In genomic region chr9:8825600-8826147, GRCh38 we compare ENCODE assay signal across 26 cellular contexts.
DNase-seq lines count a peak whose midpoint lies in the region; ATAC-seq and TF ChIP-seq lines count a peak whose summit lies in the region.
"Had no signal": no experiment of that assay in that cellular context is flagged by ENCODE, and none has a peak within 500 bp of the region (broad histone marks: within the 10 kb centered on the region; RNA-seq: fewer than 3 reads in every experiment).

No MANE protein-coding gene starts in this region.

- WGBS in right lobe of liver (ENCODE audit: insufficient coverage, low coverage, low lambda C conversion rate, missing lambda C conversion rate), result 43% methylated on average over 2 of the region's 3 CpGs

- no peak overlapping the region for H3K9ac ChIP-seq in MM.1S (ENCODE audit: low read length)

- H3F3A ChIP-seq in MM.1S (ENCODE audit: insufficient read depth, low read length), result peaks cover 9% of the 10 kb centered on the region; the same call in 1 of the 2 replicates

- intact Hi-C loops in right lobe of liver (cut with DNase I), result no loop called here

- DNase-seq in ACHN, result peak; percentile 39
- peak; percentile 12 for DNase-seq in MM.1S
- DNase-seq in coronary artery (ENCODE audit: low spot score), result no peak
- DNase-seq in right lobe of liver, result no peak
- no peak for DNase-seq in effector CD8-positive, alpha-beta T cell (lab: John Stamatoyannopoulos, UW)
- DNase-seq in LoVo (ENCODE audit: low spot score), result no peak
- DNase-seq: activated CD4-positive, alpha-beta T cell treated with anti-CD3 and anti-CD28 coated beads, Interleukin-2, amount 10 ng/mL, durations not matched to agents 24 days and 14 days; activated CD8-positive, alpha-beta memory T cell treated with anti-CD3 and anti-CD28 coated beads, Interleukin-2, amount 10 ng/mL, durations not matched to agents 7 days and 5 days; activated naive CD4-positive, alpha-beta T cell treated with Interleukin-2 at 50 U/mL for 16 hours; activated T-cell treated with anti-CD3 and anti-CD28 coated beads, Interleukin-2, amount 50 U/mL, for 72 hours; AML-193; amniotic stem cell; DMS153; head of caudate nucleus; left ventricle myocardium superior; NCI-H1048; NCI-H1694 treated with DMSO at 0.1 percent for 48 hours; NCI-H69; nephron progenitor cell; psoas muscle; stomach had no signal

- in situ Hi-C loops in ACHN (cut with HindIII; ENCODE audit: low pct_ligation_motif_present, low pct_unique_long_range_greater_than_20kb, low sequenced_read_pairs), result no loop called here

- no peaks in the 10 kb centered on the region for H3K9me2 ChIP-seq in MM.1S (replicated peaks; ENCODE audit: insufficient read depth, low read length)

- peaks cover 23% of the 10 kb centered on the region for H3K4me1 ChIP-seq in MM.1S (ENCODE audit: low read length)
- H3K4me1 ChIP-seq in right lobe of liver, result peaks cover 0 to 26% (median 5%) of the 10 kb centered on the region in 4 donors
- H3K4me1 ChIP-seq: psoas muscle, stomach, tibial nerve had no signal

- 0 out of 2 replicates have a peak overlapping the region, but pooled peaks have one; percentile 20 for H3K4me2 ChIP-seq in MM.1S (ENCODE audit: low read depth, low read length)

- no peak overlapping the region for H2AFZ ChIP-seq in MM.1S (ENCODE audit: low read length)

- TF ChIP-seq CTCF in MM.1S (IDR thresholded peaks at IDR 0.05; ENCODE audit: low read length), result no peak
- TF ChIP-seq CTCF in coronary artery (IDR thresholded peaks at IDR 0.05), result no peak
- no peak for TF ChIP-seq CTCF in right lobe of liver (IDR thresholded peaks at IDR 0.05)

- no peaks in the 10 kb centered on the region for H3K79me2 ChIP-seq in MM.1S (ENCODE audit: low read length)

- ATAC-seq in right lobe of liver (no peak), HG03045 (IDR thresholded peaks at IDR 0.05; ENCODE audit: unreplicated experiment) (no peak), HG03460 (IDR thresholded peaks at IDR 0.05; ENCODE audit: unreplicated experiment) (no peak)
- ATAC-seq: activated CD8-positive, alpha-beta memory T cell treated with anti-CD3 and anti-CD28 coated beads, Interleukin-2, amount 10 ng/mL, durations not matched to agents 7 days and 5 days; activated T-cell treated with anti-CD3 and anti-CD28 coated beads, Interleukin-2, amount 50 U/mL, for 72 hours; left ventricle myocardium superior; psoas muscle had no signal

- H3K9me3 ChIP-seq in MM.1S (replicated peaks; ENCODE audit: insufficient read depth, low read length) (no peaks in the 10 kb centered on the region), right lobe of liver (no peaks in the 10 kb centered on the region)
- H3K9me3 ChIP-seq: psoas muscle, stomach, tibial nerve had no signal

- H3K27ac ChIP-seq in MM.1S (ENCODE audit: low read length) (no peak overlapping the region), coronary artery (no peak overlapping the region), right lobe of liver (peak overlapping the region in 2 of 3 donors; percentile 5 to 95)
- H3K27ac ChIP-seq: cardiac muscle cell, psoas muscle, stomach, tibial nerve, VCaP had no signal

- H3K36me3 ChIP-seq in MM.1S (replicated peaks; ENCODE audit: insufficient read depth, low read length) (no peaks in the 10 kb centered on the region), right lobe of liver (no peaks in the 10 kb centered on the region)
- H3K36me3 ChIP-seq: cardiac muscle cell, stomach, tibial nerve had no signal

- no peak for TF ChIP-seq POLR2A in right lobe of liver (IDR thresholded peaks at IDR 0.05)

- no peaks in the 10 kb centered on the region for H3K27me3 ChIP-seq in MM.1S (replicated peaks; ENCODE audit: insufficient read depth, low read length)
- H3K27me3 ChIP-seq in right lobe of liver, result no peaks in the 10 kb centered on the region
- H3K27me3 ChIP-seq: cardiac muscle cell, stomach, tibial nerve had no signal

- no peaks in the 10 kb centered on the region for H4K20me1 ChIP-seq in MM.1S (ENCODE audit: insufficient read depth, low read length)

- H3K4me3 ChIP-seq in MM.1S (ENCODE audit: low read length), result no peak overlapping the region
- H3K4me3 ChIP-seq in coronary artery, result peak overlapping the region; percentile 47
- peak overlapping the region in 2 of 3 donors; percentile 19 to 35 for H3K4me3 ChIP-seq in right lobe of liver
- H3K4me3 ChIP-seq: cardiac muscle cell, psoas muscle, stomach, tibial nerve had no signal

Comparison
In these comparisons a context has a peak if more than half of its experiments do, and no peak if none do; other contexts are left out.
1. DNase-seq: peak in ACHN (single experiment) and MM.1S (single experiment); none in coronary artery (single experiment), right lobe of liver (0 of 3), effector CD8-positive, alpha-beta T cell (single experiment) and LoVo (single experiment).
2. H3K27ac ChIP-seq: peak in right lobe of liver (2 of 3); none in MM.1S (single experiment) and coronary artery (0 of 2).